In genomic region chr1:161816201-161816600, GRCh38 we compare ENCODE assay signal across 2 cellular contexts.
TF ChIP-seq lines count a peak whose summit lies in the region.

No MANE protein-coding gene starts in this region.

TF ChIP-seq in IMR-90, 13 proteins besides CTCF, POLR2A, EP300 and RAD21 (continued from another document):
- TF ChIP-seq RFX5 (IDR thresholded peaks at IDR 0.05; ENCODE audit: low read depth, low read length) (no peak), CEBPB (IDR thresholded peaks at IDR 0.05; ENCODE audit: low read depth, low read length) (peak; percentile 37; the same call in 1 of the 2 replicates), USF2 (IDR thresholded peaks at IDR 0.05; ENCODE audit: low read depth, low read length) (no peak), MXI1 (IDR thresholded peaks at IDR 0.05; ENCODE audit: borderline replicate concordance, low read depth, low read length) (no peak), CHD1 (IDR thresholded peaks at IDR 0.05; ENCODE audit: low read depth, low read length) (no peak)
TF ChIP-seq in IMR-90: peak in this region for 1.

TF ChIP-seq in HepG2, 621 proteins besides CTCF, POLR2A, EP300 and RAD21 (continued from another document):
- TF ChIP-seq GLMP (CRISPR knock-in tag; IDR thresholded peaks at IDR 0.05; ENCODE audit: borderline replicate concordance): no peak
- no peak for TF ChIP-seq ZHX2 (IDR thresholded peaks at IDR 0.05; ENCODE audit: low read depth)
- TF ChIP-seq ZHX2 (CRISPR knock-in tag; IDR thresholded peaks at IDR 0.05; ENCODE audit: borderline replicate concordance): no peak
- no peak for TF ChIP-seq CENPX (CRISPR knock-in tag; IDR thresholded peaks at IDR 0.05)
- no peak for TF ChIP-seq POLR2AphosphoS2 (IDR thresholded peaks at IDR 0.05; ENCODE audit: low read depth, low read length)
- no peak for TF ChIP-seq MTF2 (CRISPR knock-in tag; IDR thresholded peaks at IDR 0.05; ENCODE audit: borderline replicate concordance)
- no peak for TF ChIP-seq AFF4 (CRISPR knock-in tag; IDR thresholded peaks at IDR 0.05)
